Comparison of ENCODE assay signal across 1 cellular context in the genomic region with DNA sequence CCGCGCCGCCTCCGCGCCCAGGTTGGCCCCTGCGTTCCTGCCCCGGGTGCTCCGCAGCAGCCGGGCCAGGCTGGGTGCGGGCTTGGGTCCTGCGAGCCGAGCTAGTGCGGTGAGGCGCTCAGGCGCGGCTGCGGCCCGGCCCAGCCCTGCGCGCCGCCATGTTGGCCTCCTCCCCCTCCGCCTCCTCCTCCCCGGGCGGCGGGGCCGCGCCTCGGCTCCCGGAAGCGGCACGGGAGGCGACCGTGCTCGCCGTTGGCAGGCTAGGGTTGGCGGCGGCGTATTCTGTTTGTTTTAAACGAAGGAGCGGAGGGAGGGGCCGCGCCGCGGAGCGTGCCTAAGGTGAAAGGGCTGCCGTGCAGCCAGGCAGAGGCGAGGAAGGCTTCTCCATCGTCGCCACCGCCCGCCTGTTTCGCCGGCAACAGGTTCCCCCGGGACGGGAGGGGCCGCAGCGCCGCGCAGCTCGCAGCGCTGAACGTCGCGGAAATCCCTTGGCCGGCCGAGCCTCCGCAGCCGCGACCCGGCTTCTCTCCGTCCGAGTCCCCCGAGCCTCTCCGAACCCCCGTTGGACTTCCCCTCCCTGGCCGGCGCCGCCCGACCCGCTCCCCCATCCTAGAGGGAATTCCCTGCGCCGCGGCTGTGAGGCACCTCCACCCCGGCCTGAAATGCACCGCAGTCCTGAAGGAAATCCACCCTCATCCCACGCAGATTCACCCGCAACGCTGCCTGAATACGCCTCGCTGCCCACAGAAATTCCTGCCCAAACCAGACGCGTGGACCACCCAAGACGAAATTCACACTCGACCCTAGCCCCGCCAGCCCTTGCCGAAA.
TF ChIP-seq lines count a peak whose summit lies in the region.

A gene with protein sequence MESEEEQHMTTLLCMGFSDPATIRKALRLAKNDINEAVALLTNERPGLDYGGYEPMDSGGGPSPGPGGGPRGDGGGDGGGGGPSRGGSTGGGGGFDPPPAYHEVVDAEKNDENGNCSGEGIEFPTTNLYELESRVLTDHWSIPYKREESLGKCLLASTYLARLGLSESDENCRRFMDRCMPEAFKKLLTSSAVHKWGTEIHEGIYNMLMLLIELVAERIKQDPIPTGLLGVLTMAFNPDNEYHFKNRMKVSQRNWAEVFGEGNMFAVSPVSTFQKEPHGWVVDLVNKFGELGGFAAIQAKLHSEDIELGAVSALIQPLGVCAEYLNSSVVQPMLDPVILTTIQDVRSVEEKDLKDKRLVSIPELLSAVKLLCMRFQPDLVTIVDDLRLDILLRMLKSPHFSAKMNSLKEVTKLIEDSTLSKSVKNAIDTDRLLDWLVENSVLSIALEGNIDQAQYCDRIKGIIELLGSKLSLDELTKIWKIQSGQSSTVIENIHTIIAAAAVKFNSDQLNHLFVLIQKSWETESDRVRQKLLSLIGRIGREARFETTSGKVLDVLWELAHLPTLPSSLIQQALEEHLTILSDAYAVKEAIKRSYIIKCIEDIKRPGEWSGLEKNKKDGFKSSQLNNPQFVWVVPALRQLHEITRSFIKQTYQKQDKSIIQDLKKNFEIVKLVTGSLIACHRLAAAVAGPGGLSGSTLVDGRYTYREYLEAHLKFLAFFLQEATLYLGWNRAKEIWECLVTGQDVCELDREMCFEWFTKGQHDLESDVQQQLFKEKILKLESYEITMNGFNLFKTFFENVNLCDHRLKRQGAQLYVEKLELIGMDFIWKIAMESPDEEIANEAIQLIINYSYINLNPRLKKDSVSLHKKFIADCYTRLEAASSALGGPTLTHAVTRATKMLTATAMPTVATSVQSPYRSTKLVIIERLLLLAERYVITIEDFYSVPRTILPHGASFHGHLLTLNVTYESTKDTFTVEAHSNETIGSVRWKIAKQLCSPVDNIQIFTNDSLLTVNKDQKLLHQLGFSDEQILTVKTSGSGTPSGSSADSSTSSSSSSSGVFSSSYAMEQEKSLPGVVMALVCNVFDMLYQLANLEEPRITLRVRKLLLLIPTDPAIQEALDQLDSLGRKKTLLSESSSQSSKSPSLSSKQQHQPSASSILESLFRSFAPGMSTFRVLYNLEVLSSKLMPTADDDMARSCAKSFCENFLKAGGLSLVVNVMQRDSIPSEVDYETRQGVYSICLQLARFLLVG (N-terminal part only) (minus strand): TSS at position 171 of the 828 bp plus-strand sequence. CDS start 251 bp downstream, outside the sequence.

TF ChIP-seq in K562, 482 proteins besides CTCF, POLR2A, EP300 and RAD21 (continued from another document and continues in another):
- TF ChIP-seq, protein P1, sequence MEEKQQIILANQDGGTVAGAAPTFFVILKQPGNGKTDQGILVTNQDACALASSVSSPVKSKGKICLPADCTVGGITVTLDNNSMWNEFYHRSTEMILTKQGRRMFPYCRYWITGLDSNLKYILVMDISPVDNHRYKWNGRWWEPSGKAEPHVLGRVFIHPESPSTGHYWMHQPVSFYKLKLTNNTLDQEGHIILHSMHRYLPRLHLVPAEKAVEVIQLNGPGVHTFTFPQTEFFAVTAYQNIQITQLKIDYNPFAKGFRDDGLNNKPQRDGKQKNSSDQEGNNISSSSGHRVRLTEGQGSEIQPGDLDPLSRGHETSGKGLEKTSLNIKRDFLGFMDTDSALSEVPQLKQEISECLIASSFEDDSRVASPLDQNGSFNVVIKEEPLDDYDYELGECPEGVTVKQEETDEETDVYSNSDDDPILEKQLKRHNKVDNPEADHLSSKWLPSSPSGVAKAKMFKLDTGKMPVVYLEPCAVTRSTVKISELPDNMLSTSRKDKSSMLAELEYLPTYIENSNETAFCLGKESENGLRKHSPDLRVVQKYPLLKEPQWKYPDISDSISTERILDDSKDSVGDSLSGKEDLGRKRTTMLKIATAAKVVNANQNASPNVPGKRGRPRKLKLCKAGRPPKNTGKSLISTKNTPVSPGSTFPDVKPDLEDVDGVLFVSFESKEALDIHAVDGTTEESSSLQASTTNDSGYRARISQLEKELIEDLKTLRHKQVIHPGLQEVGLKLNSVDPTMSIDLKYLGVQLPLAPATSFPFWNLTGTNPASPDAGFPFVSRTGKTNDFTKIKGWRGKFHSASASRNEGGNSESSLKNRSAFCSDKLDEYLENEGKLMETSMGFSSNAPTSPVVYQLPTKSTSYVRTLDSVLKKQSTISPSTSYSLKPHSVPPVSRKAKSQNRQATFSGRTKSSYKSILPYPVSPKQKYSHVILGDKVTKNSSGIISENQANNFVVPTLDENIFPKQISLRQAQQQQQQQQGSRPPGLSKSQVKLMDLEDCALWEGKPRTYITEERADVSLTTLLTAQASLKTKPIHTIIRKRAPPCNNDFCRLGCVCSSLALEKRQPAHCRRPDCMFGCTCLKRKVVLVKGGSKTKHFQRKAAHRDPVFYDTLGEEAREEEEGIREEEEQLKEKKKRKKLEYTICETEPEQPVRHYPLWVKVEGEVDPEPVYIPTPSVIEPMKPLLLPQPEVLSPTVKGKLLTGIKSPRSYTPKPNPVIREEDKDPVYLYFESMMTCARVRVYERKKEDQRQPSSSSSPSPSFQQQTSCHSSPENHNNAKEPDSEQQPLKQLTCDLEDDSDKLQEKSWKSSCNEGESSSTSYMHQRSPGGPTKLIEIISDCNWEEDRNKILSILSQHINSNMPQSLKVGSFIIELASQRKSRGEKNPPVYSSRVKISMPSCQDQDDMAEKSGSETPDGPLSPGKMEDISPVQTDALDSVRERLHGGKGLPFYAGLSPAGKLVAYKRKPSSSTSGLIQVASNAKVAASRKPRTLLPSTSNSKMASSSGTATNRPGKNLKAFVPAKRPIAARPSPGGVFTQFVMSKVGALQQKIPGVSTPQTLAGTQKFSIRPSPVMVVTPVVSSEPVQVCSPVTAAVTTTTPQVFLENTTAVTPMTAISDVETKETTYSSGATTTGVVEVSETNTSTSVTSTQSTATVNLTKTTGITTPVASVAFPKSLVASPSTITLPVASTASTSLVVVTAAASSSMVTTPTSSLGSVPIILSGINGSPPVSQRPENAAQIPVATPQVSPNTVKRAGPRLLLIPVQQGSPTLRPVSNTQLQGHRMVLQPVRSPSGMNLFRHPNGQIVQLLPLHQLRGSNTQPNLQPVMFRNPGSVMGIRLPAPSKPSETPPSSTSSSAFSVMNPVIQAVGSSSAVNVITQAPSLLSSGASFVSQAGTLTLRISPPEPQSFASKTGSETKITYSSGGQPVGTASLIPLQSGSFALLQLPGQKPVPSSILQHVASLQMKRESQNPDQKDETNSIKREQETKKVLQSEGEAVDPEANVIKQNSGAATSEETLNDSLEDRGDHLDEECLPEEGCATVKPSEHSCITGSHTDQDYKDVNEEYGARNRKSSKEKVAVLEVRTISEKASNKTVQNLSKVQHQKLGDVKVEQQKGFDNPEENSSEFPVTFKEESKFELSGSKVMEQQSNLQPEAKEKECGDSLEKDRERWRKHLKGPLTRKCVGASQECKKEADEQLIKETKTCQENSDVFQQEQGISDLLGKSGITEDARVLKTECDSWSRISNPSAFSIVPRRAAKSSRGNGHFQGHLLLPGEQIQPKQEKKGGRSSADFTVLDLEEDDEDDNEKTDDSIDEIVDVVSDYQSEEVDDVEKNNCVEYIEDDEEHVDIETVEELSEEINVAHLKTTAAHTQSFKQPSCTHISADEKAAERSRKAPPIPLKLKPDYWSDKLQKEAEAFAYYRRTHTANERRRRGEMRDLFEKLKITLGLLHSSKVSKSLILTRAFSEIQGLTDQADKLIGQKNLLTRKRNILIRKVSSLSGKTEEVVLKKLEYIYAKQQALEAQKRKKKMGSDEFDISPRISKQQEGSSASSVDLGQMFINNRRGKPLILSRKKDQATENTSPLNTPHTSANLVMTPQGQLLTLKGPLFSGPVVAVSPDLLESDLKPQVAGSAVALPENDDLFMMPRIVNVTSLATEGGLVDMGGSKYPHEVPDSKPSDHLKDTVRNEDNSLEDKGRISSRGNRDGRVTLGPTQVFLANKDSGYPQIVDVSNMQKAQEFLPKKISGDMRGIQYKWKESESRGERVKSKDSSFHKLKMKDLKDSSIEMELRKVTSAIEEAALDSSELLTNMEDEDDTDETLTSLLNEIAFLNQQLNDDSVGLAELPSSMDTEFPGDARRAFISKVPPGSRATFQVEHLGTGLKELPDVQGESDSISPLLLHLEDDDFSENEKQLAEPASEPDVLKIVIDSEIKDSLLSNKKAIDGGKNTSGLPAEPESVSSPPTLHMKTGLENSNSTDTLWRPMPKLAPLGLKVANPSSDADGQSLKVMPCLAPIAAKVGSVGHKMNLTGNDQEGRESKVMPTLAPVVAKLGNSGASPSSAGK (IDR thresholded peaks at IDR 0.05) = no peak
- TF ChIP-seq MCM2 (IDR thresholded peaks at IDR 0.05; ENCODE audit: low read depth) = no peak
- TF ChIP-seq, protein P2, sequence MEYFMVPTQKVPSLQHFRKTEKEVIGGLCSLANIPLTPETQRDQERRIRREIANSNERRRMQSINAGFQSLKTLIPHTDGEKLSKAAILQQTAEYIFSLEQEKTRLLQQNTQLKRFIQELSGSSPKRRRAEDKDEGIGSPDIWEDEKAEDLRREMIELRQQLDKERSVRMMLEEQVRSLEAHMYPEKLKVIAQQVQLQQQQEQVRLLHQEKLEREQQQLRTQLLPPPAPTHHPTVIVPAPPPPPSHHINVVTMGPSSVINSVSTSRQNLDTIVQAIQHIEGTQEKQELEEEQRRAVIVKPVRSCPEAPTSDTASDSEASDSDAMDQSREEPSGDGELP (CRISPR knock-in tag; IDR thresholded peaks at IDR 0.05; ENCODE audit: borderline replicate concordance) = peak; percentile 51; the same call in 1 of the 2 replicates
- TF ChIP-seq, protein P3, sequence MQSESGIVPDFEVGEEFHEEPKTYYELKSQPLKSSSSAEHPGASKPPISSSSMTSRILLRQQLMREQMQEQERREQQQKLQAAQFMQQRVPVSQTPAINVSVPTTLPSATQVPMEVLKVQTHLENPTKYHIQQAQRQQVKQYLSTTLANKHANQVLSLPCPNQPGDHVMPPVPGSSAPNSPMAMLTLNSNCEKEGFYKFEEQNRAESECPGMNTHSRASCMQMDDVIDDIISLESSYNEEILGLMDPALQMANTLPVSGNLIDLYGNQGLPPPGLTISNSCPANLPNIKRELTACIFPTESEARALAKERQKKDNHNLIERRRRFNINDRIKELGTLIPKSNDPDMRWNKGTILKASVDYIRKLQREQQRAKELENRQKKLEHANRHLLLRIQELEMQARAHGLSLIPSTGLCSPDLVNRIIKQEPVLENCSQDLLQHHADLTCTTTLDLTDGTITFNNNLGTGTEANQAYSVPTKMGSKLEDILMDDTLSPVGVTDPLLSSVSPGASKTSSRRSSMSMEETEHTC (IDR thresholded peaks at IDR 0.05) = no peak
- TF ChIP-seq SMAD3 (CRISPR knock-in tag; conservative IDR thresholded peaks at IDR 0.05) = no peak
- TF ChIP-seq ZBTB17 (CRISPR knock-in tag; IDR thresholded peaks at IDR 0.05) = peak; percentile 22; the same call in 1 of the 2 replicates
- peak; percentile 85; the same call in 1 of the 2 replicates for TF ChIP-seq ZNF830 (CRISPR knock-in tag; IDR thresholded peaks at IDR 0.05)
- TF ChIP-seq, protein P4, sequence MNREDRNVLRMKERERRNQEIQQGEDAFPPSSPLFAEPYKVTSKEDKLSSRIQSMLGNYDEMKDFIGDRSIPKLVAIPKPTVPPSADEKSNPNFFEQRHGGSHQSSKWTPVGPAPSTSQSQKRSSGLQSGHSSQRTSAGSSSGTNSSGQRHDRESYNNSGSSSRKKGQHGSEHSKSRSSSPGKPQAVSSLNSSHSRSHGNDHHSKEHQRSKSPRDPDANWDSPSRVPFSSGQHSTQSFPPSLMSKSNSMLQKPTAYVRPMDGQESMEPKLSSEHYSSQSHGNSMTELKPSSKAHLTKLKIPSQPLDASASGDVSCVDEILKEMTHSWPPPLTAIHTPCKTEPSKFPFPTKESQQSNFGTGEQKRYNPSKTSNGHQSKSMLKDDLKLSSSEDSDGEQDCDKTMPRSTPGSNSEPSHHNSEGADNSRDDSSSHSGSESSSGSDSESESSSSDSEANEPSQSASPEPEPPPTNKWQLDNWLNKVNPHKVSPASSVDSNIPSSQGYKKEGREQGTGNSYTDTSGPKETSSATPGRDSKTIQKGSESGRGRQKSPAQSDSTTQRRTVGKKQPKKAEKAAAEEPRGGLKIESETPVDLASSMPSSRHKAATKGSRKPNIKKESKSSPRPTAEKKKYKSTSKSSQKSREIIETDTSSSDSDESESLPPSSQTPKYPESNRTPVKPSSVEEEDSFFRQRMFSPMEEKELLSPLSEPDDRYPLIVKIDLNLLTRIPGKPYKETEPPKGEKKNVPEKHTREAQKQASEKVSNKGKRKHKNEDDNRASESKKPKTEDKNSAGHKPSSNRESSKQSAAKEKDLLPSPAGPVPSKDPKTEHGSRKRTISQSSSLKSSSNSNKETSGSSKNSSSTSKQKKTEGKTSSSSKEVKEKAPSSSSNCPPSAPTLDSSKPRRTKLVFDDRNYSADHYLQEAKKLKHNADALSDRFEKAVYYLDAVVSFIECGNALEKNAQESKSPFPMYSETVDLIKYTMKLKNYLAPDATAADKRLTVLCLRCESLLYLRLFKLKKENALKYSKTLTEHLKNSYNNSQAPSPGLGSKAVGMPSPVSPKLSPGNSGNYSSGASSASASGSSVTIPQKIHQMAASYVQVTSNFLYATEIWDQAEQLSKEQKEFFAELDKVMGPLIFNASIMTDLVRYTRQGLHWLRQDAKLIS (CRISPR knock-in tag; IDR thresholded peaks at IDR 0.05) = no peak; the same call in 1 of the 2 replicates
- TF ChIP-seq NONO (IDR thresholded peaks at IDR 0.05; ENCODE audit: low read depth in 2 of 2, low read length in 1 of 2) = peak; percentile 65 to 80
- 0 out of 2 replicates have a peak, but pooled peaks have one; percentile 22 for TF ChIP-seq NCOR1 (IDR thresholded peaks at IDR 0.05)
- TF ChIP-seq TEAD2 (tag; IDR thresholded peaks at IDR 0.05) = no peak
- TF ChIP-seq, protein P5, sequence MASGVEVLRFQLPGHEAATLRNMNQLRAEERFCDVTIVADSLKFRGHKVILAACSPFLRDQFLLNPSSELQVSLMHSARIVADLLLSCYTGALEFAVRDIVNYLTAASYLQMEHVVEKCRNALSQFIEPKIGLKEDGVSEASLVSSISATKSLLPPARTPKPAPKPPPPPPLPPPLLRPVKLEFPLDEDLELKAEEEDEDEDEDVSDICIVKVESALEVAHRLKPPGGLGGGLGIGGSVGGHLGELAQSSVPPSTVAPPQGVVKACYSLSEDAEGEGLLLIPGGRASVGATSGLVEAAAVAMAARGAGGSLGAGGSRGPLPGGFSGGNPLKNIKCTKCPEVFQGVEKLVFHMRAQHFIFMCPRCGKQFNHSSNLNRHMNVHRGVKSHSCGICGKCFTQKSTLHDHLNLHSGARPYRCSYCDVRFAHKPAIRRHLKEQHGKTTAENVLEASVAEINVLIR (CRISPR knock-in tag; IDR thresholded peaks at IDR 0.05) = no peak
- TF ChIP-seq ZNF707 (CRISPR knock-in tag; conservative IDR thresholded peaks at IDR 0.05) = no peak
- TF ChIP-seq FIP1L1 (IDR thresholded peaks at IDR 0.05; ENCODE audit: low read depth, low read length, poor library complexity, severe bottlenecking) = peak; percentile 76
- TF ChIP-seq, protein P6, sequence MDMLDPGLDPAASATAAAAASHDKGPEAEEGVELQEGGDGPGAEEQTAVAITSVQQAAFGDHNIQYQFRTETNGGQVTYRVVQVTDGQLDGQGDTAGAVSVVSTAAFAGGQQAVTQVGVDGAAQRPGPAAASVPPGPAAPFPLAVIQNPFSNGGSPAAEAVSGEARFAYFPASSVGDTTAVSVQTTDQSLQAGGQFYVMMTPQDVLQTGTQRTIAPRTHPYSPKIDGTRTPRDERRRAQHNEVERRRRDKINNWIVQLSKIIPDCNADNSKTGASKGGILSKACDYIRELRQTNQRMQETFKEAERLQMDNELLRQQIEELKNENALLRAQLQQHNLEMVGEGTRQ (CRISPR knock-in tag; IDR thresholded peaks at IDR 0.05) = no peak
- TF ChIP-seq FOXP1 (CRISPR knock-in tag; IDR thresholded peaks at IDR 0.05) = peak; percentile 57; the same call in 1 of the 2 replicates
- TF ChIP-seq, protein P7, sequence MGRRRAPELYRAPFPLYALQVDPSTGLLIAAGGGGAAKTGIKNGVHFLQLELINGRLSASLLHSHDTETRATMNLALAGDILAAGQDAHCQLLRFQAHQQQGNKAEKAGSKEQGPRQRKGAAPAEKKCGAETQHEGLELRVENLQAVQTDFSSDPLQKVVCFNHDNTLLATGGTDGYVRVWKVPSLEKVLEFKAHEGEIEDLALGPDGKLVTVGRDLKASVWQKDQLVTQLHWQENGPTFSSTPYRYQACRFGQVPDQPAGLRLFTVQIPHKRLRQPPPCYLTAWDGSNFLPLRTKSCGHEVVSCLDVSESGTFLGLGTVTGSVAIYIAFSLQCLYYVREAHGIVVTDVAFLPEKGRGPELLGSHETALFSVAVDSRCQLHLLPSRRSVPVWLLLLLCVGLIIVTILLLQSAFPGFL (CRISPR knock-in tag; IDR thresholded peaks at IDR 0.05) = no peak
- no peak for TF ChIP-seq HLTF (IDR thresholded peaks at IDR 0.05)
